Comparison of ENCODE assay signal across 1 cellular context in the genomic region with DNA sequence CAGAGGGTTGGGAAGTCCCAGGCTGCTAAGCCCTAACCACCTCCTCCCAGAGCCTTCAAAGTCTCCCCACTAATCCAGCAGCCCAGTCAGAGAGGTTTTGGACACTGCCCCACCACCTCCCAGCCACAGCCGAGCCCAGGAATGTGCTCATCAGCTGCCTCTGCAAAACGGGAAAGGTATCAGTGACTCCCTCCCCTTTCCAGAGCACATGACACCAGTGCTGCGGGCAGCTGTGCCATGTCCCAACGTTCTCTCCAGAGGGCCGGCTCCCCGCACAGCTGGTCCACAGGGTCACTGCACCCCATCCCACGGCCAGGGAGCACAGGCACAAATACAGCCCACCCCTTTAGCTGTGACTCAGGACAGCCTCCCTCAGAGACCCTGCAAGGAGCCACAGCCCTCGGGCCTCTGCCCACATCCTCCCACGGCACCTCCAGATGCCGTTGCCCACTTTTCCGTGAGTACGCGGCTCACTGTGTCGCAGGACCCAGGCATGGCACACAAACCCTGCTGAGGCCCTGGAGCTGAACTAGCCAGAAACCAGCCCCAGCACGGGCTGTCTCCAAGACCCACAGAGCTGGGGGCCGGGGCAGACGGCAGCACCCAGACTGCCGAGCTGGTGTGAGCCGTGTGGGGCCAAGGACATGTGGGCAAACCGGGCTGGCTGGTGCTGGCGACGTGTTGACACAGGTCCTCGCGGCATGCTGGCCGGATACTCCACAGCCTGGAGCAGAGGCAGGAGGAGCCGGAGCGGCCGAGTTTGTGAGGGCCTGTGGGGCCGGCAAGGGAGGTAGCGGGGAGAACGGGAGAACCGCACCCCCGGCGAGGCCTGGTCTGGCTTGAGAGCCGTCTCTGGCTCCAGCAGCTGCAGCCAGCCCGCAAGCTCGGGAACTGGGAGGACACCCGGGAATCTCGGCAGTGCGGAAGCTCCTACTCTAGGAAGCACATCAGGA.
TF ChIP-seq lines count a peak whose summit lies in the region.

No MANE protein-coding gene starts in this region.

TF ChIP-seq in HepG2, 621 proteins besides CTCF, POLR2A, EP300 and RAD21 (continued from another document and continues in another):
- TF ChIP-seq, protein P1, sequence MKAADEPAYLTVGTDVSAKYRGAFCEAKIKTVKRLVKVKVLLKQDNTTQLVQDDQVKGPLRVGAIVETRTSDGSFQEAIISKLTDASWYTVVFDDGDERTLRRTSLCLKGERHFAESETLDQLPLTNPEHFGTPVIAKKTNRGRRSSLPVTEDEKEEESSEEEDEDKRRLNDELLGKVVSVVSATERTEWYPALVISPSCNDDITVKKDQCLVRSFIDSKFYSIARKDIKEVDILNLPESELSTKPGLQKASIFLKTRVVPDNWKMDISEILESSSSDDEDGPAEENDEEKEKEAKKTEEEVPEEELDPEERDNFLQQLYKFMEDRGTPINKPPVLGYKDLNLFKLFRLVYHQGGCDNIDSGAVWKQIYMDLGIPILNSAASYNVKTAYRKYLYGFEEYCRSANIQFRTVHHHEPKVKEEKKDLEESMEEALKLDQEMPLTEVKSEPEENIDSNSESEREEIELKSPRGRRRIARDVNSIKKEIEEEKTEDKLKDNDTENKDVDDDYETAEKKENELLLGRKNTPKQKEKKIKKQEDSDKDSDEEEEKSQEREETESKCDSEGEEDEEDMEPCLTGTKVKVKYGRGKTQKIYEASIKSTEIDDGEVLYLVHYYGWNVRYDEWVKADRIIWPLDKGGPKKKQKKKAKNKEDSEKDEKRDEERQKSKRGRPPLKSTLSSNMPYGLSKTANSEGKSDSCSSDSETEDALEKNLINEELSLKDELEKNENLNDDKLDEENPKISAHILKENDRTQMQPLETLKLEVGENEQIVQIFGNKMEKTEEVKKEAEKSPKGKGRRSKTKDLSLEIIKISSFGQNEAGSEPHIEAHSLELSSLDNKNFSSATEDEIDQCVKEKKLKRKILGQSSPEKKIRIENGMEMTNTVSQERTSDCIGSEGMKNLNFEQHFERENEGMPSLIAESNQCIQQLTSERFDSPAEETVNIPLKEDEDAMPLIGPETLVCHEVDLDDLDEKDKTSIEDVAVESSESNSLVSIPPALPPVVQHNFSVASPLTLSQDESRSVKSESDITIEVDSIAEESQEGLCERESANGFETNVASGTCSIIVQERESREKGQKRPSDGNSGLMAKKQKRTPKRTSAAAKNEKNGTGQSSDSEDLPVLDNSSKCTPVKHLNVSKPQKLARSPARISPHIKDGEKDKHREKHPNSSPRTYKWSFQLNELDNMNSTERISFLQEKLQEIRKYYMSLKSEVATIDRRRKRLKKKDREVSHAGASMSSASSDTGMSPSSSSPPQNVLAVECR (CRISPR knock-in tag; IDR thresholded peaks at IDR 0.05; ENCODE audit: borderline replicate concordance) = peak; percentile 54
- TF ChIP-seq CHCHD3 (CRISPR knock-in tag; IDR thresholded peaks at IDR 0.05) (no peak), ZNF251 (CRISPR knock-in tag; IDR thresholded peaks at IDR 0.05) (no peak), NCOR1 (IDR thresholded peaks at IDR 0.05; ENCODE audit: borderline replicate concordance, low read length) (no peak), FOXO1 (CRISPR knock-in tag; IDR thresholded peaks at IDR 0.05) (no peak), ZFP41 (CRISPR knock-in tag; IDR thresholded peaks at IDR 0.05; ENCODE audit: borderline replicate concordance) (no peak), AGO2 (optimal IDR thresholded peaks at IDR 0.05; ENCODE audit: low read depth, low read length) (peak; percentile 55), ZNF235 (CRISPR knock-in tag; IDR thresholded peaks at IDR 0.05; ENCODE audit: borderline replicate concordance) (no peak), MIXL1 (CRISPR knock-in tag; IDR thresholded peaks at IDR 0.05) (no peak), HNF4G (IDR thresholded peaks at IDR 0.05; ENCODE audit: borderline replicate concordance, low read depth, low read length) (no peak), HNF4G (CRISPR knock-in tag; IDR thresholded peaks at IDR 0.05; ENCODE audit: borderline replicate concordance, low read depth) (no peak), MED13 (CRISPR knock-in tag; IDR thresholded peaks at IDR 0.05) (no peak), SP140L (CRISPR knock-in tag; IDR thresholded peaks at IDR 0.05; ENCODE audit: borderline replicate concordance) (no peak), ZNF775 (CRISPR knock-in tag; IDR thresholded peaks at IDR 0.05; ENCODE audit: borderline replicate concordance) (no peak), KAT2B (IDR thresholded peaks at IDR 0.05; ENCODE audit: borderline replicate concordance, low read depth, low read length) (no peak), MLLT10 (CRISPR knock-in tag; IDR thresholded peaks at IDR 0.05) (no peak)
- TF ChIP-seq, protein P2, sequence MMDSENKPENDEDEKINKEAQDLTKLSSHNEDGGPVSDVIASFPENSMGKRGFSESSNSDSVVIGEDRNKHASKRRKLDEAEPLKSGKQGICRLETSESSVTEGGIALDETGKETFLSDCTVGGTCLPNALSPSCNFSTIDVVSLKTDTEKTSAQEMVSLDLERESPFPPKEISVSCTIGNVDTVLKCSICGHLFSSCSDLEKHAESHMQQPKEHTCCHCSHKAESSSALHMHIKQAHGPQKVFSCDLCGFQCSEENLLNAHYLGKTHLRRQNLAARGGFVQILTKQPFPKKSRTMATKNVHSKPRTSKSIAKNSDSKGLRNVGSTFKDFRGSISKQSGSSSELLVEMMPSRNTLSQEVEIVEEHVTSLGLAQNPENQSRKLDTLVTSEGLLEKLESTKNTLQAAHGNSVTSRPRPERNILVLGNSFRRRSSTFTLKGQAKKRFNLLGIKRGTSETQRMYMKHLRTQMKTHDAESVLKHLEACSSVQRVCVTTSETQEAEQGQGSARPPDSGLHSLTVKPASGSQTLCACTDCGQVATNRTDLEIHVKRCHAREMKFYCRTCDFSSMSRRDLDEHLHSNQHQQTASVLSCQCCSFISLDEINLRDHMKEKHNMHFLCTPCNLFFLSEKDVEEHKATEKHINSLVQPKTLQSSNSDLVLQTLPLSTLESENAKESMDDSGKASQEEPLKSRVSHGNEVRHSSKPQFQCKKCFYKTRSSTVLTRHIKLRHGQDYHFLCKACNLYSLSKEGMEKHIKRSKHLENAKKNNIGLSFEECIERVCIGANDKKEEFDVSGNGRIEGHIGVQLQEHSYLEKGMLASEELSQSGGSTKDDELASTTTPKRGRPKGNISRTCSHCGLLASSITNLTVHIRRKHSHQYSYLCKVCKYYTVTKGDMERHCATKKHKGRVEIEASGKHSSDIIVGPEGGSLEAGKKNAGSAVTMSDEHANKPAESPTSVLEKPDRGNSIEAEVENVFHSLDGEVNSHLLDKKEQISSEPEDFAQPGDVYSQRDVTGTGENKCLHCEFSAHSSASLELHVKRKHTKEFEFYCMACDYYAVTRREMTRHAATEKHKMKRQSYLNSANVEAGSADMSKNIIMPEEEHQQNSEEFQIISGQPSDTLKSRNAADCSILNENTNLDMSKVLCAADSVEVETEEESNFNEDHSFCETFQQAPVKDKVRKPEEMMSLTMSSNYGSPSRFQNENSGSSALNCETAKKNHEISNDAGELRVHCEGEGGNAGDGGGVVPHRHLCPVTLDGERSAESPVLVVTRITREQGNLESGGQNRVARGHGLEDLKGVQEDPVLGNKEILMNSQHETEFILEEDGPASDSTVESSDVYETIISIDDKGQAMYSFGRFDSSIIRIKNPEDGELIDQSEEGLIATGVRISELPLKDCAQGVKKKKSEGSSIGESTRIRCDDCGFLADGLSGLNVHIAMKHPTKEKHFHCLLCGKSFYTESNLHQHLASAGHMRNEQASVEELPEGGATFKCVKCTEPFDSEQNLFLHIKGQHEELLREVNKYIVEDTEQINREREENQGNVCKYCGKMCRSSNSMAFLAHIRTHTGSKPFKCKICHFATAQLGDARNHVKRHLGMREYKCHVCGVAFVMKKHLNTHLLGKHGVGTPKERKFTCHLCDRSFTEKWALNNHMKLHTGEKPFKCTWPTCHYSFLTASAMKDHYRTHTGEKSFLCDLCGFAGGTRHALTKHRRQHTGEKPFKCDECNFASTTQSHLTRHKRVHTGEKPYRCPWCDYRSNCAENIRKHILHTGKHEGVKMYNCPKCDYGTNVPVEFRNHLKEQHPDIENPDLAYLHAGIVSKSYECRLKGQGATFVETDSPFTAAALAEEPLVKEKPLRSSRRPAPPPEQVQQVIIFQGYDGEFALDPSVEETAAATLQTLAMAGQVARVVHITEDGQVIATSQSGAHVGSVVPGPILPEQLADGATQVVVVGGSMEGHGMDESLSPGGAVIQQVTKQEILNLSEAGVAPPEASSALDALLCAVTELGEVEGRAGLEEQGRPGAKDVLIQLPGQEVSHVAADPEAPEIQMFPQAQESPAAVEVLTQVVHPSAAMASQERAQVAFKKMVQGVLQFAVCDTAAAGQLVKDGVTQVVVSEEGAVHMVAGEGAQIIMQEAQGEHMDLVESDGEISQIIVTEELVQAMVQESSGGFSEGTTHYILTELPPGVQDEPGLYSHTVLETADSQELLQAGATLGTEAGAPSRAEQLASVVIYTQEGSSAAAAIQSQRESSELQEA (CRISPR knock-in tag; IDR thresholded peaks at IDR 0.05; ENCODE audit: not compliant biosample characterization) = no peak
- TF ChIP-seq, protein P3, sequence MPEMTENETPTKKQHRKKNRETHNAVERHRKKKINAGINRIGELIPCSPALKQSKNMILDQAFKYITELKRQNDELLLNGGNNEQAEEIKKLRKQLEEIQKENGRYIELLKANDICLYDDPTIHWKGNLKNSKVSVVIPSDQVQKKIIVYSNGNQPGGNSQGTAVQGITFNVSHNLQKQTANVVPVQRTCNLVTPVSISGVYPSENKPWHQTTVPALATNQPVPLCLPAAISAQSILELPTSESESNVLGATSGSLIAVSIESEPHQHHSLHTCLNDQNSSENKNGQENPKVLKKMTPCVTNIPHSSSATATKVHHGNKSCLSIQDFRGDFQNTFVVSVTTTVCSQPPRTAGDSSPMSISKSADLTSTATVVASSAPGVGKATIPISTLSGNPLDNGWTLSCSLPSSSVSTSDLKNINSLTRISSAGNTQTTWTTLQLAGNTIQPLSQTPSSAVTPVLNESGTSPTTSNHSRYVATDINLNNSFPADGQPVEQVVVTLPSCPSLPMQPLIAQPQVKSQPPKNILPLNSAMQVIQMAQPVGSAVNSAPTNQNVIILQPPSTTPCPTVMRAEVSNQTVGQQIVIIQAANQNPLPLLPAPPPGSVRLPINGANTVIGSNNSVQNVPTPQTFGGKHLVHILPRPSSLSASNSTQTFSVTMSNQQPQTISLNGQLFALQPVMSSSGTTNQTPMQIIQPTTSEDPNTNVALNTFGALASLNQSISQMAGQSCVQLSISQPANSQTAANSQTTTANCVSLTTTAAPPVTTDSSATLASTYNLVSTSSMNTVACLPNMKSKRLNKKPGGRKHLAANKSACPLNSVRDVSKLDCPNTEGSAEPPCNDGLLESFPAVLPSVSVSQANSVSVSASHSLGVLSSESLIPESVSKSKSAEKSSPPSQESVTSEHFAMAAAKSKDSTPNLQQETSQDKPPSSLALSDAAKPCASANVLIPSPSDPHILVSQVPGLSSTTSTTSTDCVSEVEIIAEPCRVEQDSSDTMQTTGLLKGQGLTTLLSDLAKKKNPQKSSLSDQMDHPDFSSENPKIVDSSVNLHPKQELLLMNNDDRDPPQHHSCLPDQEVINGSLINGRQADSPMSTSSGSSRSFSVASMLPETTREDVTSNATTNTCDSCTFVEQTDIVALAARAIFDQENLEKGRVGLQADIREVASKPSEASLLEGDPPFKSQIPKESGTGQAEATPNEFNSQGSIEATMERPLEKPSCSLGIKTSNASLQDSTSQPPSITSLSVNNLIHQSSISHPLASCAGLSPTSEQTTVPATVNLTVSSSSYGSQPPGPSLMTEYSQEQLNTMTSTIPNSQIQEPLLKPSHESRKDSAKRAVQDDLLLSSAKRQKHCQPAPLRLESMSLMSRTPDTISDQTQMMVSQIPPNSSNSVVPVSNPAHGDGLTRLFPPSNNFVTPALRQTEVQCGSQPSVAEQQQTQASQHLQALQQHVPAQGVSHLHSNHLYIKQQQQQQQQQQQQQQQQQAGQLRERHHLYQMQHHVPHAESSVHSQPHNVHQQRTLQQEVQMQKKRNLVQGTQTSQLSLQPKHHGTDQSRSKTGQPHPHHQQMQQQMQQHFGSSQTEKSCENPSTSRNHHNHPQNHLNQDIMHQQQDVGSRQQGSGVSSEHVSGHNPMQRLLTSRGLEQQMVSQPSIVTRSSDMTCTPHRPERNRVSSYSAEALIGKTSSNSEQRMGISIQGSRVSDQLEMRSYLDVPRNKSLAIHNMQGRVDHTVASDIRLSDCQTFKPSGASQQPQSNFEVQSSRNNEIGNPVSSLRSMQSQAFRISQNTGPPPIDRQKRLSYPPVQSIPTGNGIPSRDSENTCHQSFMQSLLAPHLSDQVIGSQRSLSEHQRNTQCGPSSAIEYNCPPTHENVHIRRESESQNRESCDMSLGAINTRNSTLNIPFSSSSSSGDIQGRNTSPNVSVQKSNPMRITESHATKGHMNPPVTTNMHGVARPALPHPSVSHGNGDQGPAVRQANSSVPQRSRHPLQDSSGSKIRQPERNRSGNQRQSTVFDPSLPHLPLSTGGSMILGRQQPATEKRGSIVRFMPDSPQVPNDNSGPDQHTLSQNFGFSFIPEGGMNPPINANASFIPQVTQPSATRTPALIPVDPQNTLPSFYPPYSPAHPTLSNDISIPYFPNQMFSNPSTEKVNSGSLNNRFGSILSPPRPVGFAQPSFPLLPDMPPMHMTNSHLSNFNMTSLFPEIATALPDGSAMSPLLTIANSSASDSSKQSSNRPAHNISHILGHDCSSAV (CRISPR knock-in tag; IDR thresholded peaks at IDR 0.05; ENCODE audit: borderline replicate concordance) = no peak
- TF ChIP-seq, protein P4, sequence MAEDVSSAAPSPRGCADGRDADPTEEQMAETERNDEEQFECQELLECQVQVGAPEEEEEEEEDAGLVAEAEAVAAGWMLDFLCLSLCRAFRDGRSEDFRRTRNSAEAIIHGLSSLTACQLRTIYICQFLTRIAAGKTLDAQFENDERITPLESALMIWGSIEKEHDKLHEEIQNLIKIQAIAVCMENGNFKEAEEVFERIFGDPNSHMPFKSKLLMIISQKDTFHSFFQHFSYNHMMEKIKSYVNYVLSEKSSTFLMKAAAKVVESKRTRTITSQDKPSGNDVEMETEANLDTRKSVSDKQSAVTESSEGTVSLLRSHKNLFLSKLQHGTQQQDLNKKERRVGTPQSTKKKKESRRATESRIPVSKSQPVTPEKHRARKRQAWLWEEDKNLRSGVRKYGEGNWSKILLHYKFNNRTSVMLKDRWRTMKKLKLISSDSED (CRISPR knock-in tag; IDR thresholded peaks at IDR 0.05) = no peak
- TF ChIP-seq, protein P5, sequence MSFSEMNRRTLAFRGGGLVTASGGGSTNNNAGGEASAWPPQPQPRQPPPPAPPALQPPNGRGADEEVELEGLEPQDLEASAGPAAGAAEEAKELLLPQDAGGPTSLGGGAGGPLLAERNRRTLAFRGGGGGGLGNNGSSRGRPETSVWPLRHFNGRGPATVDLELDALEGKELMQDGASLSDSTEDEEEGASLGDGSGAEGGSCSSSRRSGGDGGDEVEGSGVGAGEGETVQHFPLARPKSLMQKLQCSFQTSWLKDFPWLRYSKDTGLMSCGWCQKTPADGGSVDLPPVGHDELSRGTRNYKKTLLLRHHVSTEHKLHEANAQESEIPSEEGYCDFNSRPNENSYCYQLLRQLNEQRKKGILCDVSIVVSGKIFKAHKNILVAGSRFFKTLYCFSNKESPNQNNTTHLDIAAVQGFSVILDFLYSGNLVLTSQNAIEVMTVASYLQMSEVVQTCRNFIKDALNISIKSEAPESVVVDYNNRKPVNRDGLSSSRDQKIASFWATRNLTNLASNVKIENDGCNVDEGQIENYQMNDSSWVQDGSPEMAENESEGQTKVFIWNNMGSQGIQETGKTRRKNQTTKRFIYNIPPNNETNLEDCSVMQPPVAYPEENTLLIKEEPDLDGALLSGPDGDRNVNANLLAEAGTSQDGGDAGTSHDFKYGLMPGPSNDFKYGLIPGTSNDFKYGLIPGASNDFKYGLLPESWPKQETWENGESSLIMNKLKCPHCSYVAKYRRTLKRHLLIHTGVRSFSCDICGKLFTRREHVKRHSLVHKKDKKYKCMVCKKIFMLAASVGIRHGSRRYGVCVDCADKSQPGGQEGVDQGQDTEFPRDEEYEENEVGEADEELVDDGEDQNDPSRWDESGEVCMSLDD (CRISPR knock-in tag; IDR thresholded peaks at IDR 0.05; ENCODE audit: borderline replicate concordance) = no peak
